In genomic region chr10:86671985-86672710, GRCh38 we compare ENCODE assay signal across 2 cellular contexts.
TF ChIP-seq lines count a peak whose summit lies in the region.

No MANE protein-coding gene starts in this region.

TF ChIP-seq in IMR-90, 13 proteins besides CTCF, POLR2A, EP300 and RAD21:
- TF ChIP-seq SMC3 (IDR thresholded peaks at IDR 0.05; ENCODE audit: low read depth, low read length) (no peak), RCOR1 (IDR thresholded peaks at IDR 0.05; ENCODE audit: insufficient replicate concordance, low read length) (no peak), RFX5 (IDR thresholded peaks at IDR 0.05; ENCODE audit: low read depth, low read length) (no peak), MXI1 (IDR thresholded peaks at IDR 0.05; ENCODE audit: borderline replicate concordance, low read depth, low read length) (no peak)

TF ChIP-seq in HepG2, 621 proteins besides CTCF, POLR2A, EP300 and RAD21:
- TF ChIP-seq ZNF768 (CRISPR knock-in tag; IDR thresholded peaks at IDR 0.05): no peak
- no peak for TF ChIP-seq TOPORS (CRISPR knock-in tag; IDR thresholded peaks at IDR 0.05)
- no peak for TF ChIP-seq POGZ (CRISPR knock-in tag; IDR thresholded peaks at IDR 0.05)
- no peak for TF ChIP-seq ZNF256 (CRISPR knock-in tag; conservative IDR thresholded peaks at IDR 0.05)
- TF ChIP-seq MED1 (CRISPR knock-in tag; IDR thresholded peaks at IDR 0.05): no peak
- no peak for TF ChIP-seq ELF4 (CRISPR knock-in tag; IDR thresholded peaks at IDR 0.05; ENCODE audit: borderline replicate concordance)
- TF ChIP-seq ZNF138 (CRISPR knock-in tag; IDR thresholded peaks at IDR 0.05; ENCODE audit: low read depth): no peak
- no peak for TF ChIP-seq ZBTB7A (CRISPR knock-in tag; IDR thresholded peaks at IDR 0.05)
- no peak for TF ChIP-seq SRY (CRISPR knock-in tag; IDR thresholded peaks at IDR 0.05)
- TF ChIP-seq ZKSCAN8 (CRISPR knock-in tag; IDR thresholded peaks at IDR 0.05; ENCODE audit: borderline replicate concordance): no peak
- TF ChIP-seq CREB1 (IDR thresholded peaks at IDR 0.05): no peak
- TF ChIP-seq CREB1 (CRISPR knock-in tag; IDR thresholded peaks at IDR 0.05): no peak
- no peak for TF ChIP-seq HOXD1 (CRISPR knock-in tag; IDR thresholded peaks at IDR 0.05)
- TF ChIP-seq ZNF720 (CRISPR knock-in tag; IDR thresholded peaks at IDR 0.05): no peak
